In genomic region chr2:79824086-79824786, GRCh38 we compare ENCODE assay signal across 2 cellular contexts.
TF ChIP-seq lines count a peak whose summit lies in the region.

No MANE protein-coding gene starts in this region.

TF ChIP-seq in HepG2, 621 proteins besides CTCF, POLR2A, EP300 and RAD21:
- TF ChIP-seq MIER3 (CRISPR knock-in tag; IDR thresholded peaks at IDR 0.05; ENCODE audit: borderline replicate concordance): no peak
- TF ChIP-seq MAFK (conservative IDR thresholded peaks at IDR 0.05 in 1 of 2, IDR thresholded peaks at IDR 0.05 in 1 of 2; ENCODE audit: low read length in 2 of 2): peak; percentile 7 to 71; a peak in 2 of 4 replicates
- peak; percentile 56; the same call in 1 of the 2 replicates for TF ChIP-seq MAFF (IDR thresholded peaks at IDR 0.05; ENCODE audit: low read depth, low read length)
- no peak for TF ChIP-seq ZBTB42 (CRISPR knock-in tag; IDR thresholded peaks at IDR 0.05)

TF ChIP-seq in IMR-90, 13 proteins besides CTCF, POLR2A, EP300 and RAD21:
- no peak for TF ChIP-seq ELK1 (IDR thresholded peaks at IDR 0.05; ENCODE audit: borderline replicate concordance, low read depth, low read length)
- peak; percentile 42 for TF ChIP-seq MAFK (IDR thresholded peaks at IDR 0.05; ENCODE audit: low read depth, low read length)
